8 cellular contexts compared by ENCODE assay signal in genomic region chr13:24385902-24386301, GRCh38.
"Had no signal": no experiment of that assay in that cellular context is flagged by ENCODE, and none has a peak within 500 bp of the region (broad histone marks: within the 10 kb centered on the region; RNA-seq: fewer than 3 reads in every experiment).

No MANE protein-coding gene starts in this region.

- H2AFZ ChIP-seq: GM23248, GM23338 had no signal

- H3K27ac Mint-ChIP-seq: GM23338, HFFc6 had no signal

- H3K9me3 Mint-ChIP-seq: GM23338, H9, HFFc6 had no signal

- H3K27ac ChIP-seq: GM23248 had no signal

- H3K4me3 ChIP-seq: GM23248, GM23338, HAP-1 had no signal

- H3K4me3 Mint-ChIP-seq: GM23338, H9, HFFc6 had no signal

- H3K9ac ChIP-seq: GM23248 had no signal

- ATAC-seq: GM23338, HCT116 had no signal

- H3K4me2 ChIP-seq: GM23338 had no signal

- H3K36me3 ChIP-seq: HAP-1 had no signal

- H3K9me3 ChIP-seq: HAP-1 had no signal

- H3K4me1 ChIP-seq: HAP-1 had no signal

- DNase-seq: GM23248, GOT3, H9, HCEC 1CT, HFFc6 had no signal
